ENCODE assay signal across 31 cellular contexts in the genomic region with DNA sequence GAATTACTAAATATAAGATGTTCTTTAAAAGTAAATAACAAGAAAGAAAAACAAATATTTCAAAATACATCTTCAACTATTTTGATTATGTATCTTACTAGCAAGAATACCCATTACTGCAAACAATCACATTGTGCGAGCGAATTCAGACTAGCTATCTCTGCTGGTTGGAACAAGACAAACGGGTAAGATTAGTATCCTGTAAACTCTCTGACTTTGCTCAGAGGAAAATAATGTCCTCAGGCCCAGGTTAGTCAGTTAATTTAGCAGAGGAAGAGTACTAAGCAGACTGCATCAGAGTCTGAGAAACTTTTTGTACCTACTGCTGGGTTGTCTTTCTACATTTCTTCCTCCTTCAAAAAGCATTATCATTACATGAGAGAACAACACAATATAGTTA.
"Had no signal": no experiment of that assay in that cellular context is flagged by ENCODE, and none has a peak within 500 bp of the region (broad histone marks: within the 10 kb centered on the region; RNA-seq: fewer than 3 reads in every experiment).

No MANE protein-coding gene starts in this region.

- H3K27ac ChIP-seq: gastroesophageal sphincter, ovary, suprapubic skin, tibial artery, WERI-Rb-1 had no signal

- H3K4me1 Mint-ChIP-seq: mesothelial cell of epicardium, naive B cell, nephron progenitor cell had no signal

- FAIRE-seq: bronchial epithelial cell, colon had no signal

- H3K27ac Mint-ChIP-seq: activated CD4-positive, alpha-beta memory T cell treated with anti-CD3 and anti-CD28 coated beads for 36 hours; activated CD4-positive, alpha-beta T cell treated with anti-CD3 and anti-CD28 coated beads, Interleukin-2, amount 10 ng/mL, durations not matched to agents 24 days and 14 days; activated T-helper 2 cell treated with anti-CD3 and anti-CD28 coated beads, Interferon-gamma antibody, Interleukin-2, Interleukin-4, amounts not matched to agents 10 μg/mL and 5 μg/mL and 100 μg/mL, durations not matched to agents 14 hours and 24 hours and 36 hours; nephron progenitor cell; progenitor cell of endocrine pancreas had no signal

- ATAC-seq: activated CD4-positive, CD25-positive, alpha-beta regulatory T cell treated with anti-CD3 and anti-CD28 coated beads, Interleukin-2, amount 50 U/mL, for 24 hours; activated naive CD4-positive, alpha-beta T cell treated with anti-CD3 and anti-CD28 coated beads, Interleukin-2, amount 50 U/mL, for 72 hours; gastroesophageal sphincter; left colon had no signal

- H3K36me3 ChIP-seq: ovary had no signal

- H3K27me3 Mint-ChIP-seq: activated CD4-positive, alpha-beta memory T cell treated with anti-CD3 and anti-CD28 coated beads for 36 hours; activated CD4-positive, alpha-beta T cell treated with anti-CD3 and anti-CD28 coated beads, Interleukin-2, amount 10 ng/mL, durations not matched to agents 24 days and 14 days; naive B cell; progenitor cell of endocrine pancreas had no signal

- H3K4me3 Mint-ChIP-seq: activated CD4-positive, alpha-beta memory T cell treated with anti-CD3 and anti-CD28 coated beads for 36 hours; activated CD4-positive, alpha-beta T cell treated with anti-CD3 and anti-CD28 coated beads, Interleukin-2, amount 10 ng/mL, durations not matched to agents 24 days and 14 days; immature natural killer cell; mesothelial cell of epicardium; naive B cell; nephron progenitor cell had no signal

- H3K9me3 ChIP-seq: gastroesophageal sphincter, ovary, suprapubic skin, tibial artery had no signal

- H3K4me1 ChIP-seq: gastroesophageal sphincter, suprapubic skin had no signal

- DNase-seq: activated CD4-positive, alpha-beta memory T cell treated with anti-CD3 and anti-CD28 coated beads for 36 hours; activated CD4-positive, alpha-beta T cell treated with anti-CD3 and anti-CD28 coated beads, Interleukin-2, amount 10 ng/mL, durations not matched to agents 24 days and 14 days; activated CD8-positive, alpha-beta memory T cell treated with anti-CD3 and anti-CD28 coated beads, Interleukin-2, amount 50 U/mL, for 4 hours; activated naive CD4-positive, alpha-beta T cell; activated T-cell treated with anti-CD3 and anti-CD28 coated beads, Interleukin-2, amount 50 U/mL, for 1 hour; dermis blood vessel endothelial cell; effector CD4-positive, alpha-beta T cell; hippocampal formation; immature natural killer cell; kidney; left colon; mammary epithelial cell; naive B cell; nephron progenitor cell; ovary; retina; stimulated activated CD4-positive, alpha-beta T cell treated with anti-CD3 and anti-CD28 coated beads, Interleukin-15, amount 100 ng/mL, for 24 hours; stimulated activated CD4-positive, alpha-beta T cell treated with anti-CD3 and anti-CD28 coated beads, Interleukin-2, amount 100 ng/mL, for 24 hours; stimulated activated naive CD4-positive, alpha-beta T cell; T-helper 1 cell; tibial artery; WERI-Rb-1 had no signal

- H3K4me3 ChIP-seq: gastroesophageal sphincter, ovary, suprapubic skin, tibial artery had no signal

- H3K9me3 Mint-ChIP-seq: activated CD4-positive, alpha-beta memory T cell treated with anti-CD3 and anti-CD28 coated beads for 36 hours; activated CD4-positive, alpha-beta T cell treated with anti-CD3 and anti-CD28 coated beads, Interleukin-2, amount 10 ng/mL, durations not matched to agents 24 days and 14 days; activated naive CD4-positive, alpha-beta T cell treated with anti-CD3 and anti-CD28 coated beads, Interleukin-2, amount 50 U/mL, for 72 hours; activated T-helper 2 cell treated with anti-CD3 and anti-CD28 coated beads, Interferon-gamma antibody, Interleukin-2, Interleukin-4, amounts not matched to agents 10 μg/mL and 5 μg/mL and 100 μg/mL, durations not matched to agents 14 hours and 24 hours and 36 hours; immature natural killer cell; mesothelial cell of epicardium; naive B cell; nephron progenitor cell had no signal

- H3K27me3 ChIP-seq: gastroesophageal sphincter, ovary, suprapubic skin, tibial artery had no signal
